Comparison of ENCODE assay signal across 1 cellular context in the genomic region with DNA sequence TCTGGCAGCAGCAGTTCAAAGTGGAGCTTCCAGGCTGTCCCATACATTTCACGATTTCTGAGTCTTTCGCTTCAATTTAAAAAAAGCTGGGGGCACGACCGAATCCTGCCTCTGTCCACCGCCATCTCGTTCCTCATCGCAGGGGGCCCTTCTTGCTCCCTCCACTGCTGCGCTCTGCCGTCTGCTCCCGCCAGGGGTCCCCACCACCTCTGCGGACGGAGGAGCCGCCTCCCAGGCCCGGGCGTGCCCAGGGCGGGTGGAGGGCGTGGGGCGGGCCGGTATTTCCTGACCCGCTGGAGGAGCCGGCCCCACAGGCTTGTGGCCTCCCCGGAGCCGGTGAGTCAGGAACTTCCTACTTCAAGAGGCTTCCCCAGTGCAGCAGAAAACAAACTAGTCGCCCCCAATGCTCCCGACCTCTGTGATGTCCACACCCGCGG.
TF ChIP-seq lines count a peak whose summit lies in the region.

No MANE protein-coding gene starts in this region.

TF ChIP-seq in IMR-90, 13 proteins besides CTCF, POLR2A, EP300 and RAD21 (continued from another document):
- TF ChIP-seq MXI1 (IDR thresholded peaks at IDR 0.05; ENCODE audit: borderline replicate concordance, low read depth, low read length) (peak; percentile 90), FOS (IDR thresholded peaks at IDR 0.05; ENCODE audit: low read depth, low read length) (peak; percentile 33), BHLHE40 (IDR thresholded peaks at IDR 0.05; ENCODE audit: low read depth, low read length) (peak; percentile 62), MAFK (IDR thresholded peaks at IDR 0.05; ENCODE audit: low read depth, low read length) (no peak), CHD1 (IDR thresholded peaks at IDR 0.05; ENCODE audit: low read depth, low read length) (no peak), ELK1 (IDR thresholded peaks at IDR 0.05; ENCODE audit: borderline replicate concordance, low read depth, low read length) (no peak), RFX5 (IDR thresholded peaks at IDR 0.05; ENCODE audit: low read depth, low read length) (no peak), CEBPB (IDR thresholded peaks at IDR 0.05; ENCODE audit: low read depth, low read length) (no peak)
